ENCODE assay signal across 14 cellular contexts in genomic region chr16:17222756-17223411, GRCh38.
A peak's percentile ranks its signal among the peaks of the same experiment; 100 is the strongest.
DNase-seq lines count a peak whose midpoint lies in the region; ATAC-seq and TF ChIP-seq lines count a peak whose summit lies in the region.
"Had no signal": no experiment of that assay in that cellular context is flagged by ENCODE, and none has a peak within 500 bp of the region (broad histone marks: within the 10 kb centered on the region; RNA-seq: fewer than 3 reads in every experiment).

No MANE protein-coding gene starts in this region.

- peaks cover 1% of the 10 kb centered on the region for H3K9me3 Mint-ChIP-seq in activated naive CD8-positive, alpha-beta T cell treated with anti-CD3 and anti-CD28 coated beads, Interleukin-2, amount 10 ng/mL, durations not matched to agents 7 days and 5 days
- H3K9me3 Mint-ChIP-seq in activated naive CD8-positive, alpha-beta T cell treated with anti-CD3 and anti-CD28 coated beads for 36 hours = no peaks in the 10 kb centered on the region
- no peaks in the 10 kb centered on the region for H3K9me3 Mint-ChIP-seq in WTC11

- no peaks in the 10 kb centered on the region for H3K27me3 ChIP-seq in mesendoderm (ENCODE audit: insufficient read depth, low read length, poor library complexity)
- H3K27me3 ChIP-seq in upper lobe of right lung = no peaks in the 10 kb centered on the region

- no peak overlapping the region for H2BK120ac ChIP-seq in mesendoderm (ENCODE audit: low read depth, low read length)

- no peak overlapping the region for H3K4ac ChIP-seq in mesendoderm (ENCODE audit: low read depth, low read length)

- H4K5ac ChIP-seq in mesendoderm (ENCODE audit: low read length) = no peak overlapping the region

- H2AK5ac ChIP-seq in mesendoderm (ENCODE audit: low read length) = no peak overlapping the region

- H3K4me3 Mint-ChIP-seq in activated naive CD8-positive, alpha-beta T cell treated with anti-CD3 and anti-CD28 coated beads, Interleukin-2, amount 10 ng/mL, durations not matched to agents 7 days and 5 days = no peak overlapping the region
- no peak overlapping the region for H3K4me3 Mint-ChIP-seq in activated naive CD8-positive, alpha-beta T cell treated with anti-CD3 and anti-CD28 coated beads for 36 hours
- no peak overlapping the region for H3K4me3 Mint-ChIP-seq in WTC11

- H4K8ac ChIP-seq in mesendoderm (ENCODE audit: low read depth, low read length) = no peak overlapping the region

- H3K4me1 Mint-ChIP-seq in activated naive CD8-positive, alpha-beta T cell treated with anti-CD3 and anti-CD28 coated beads, Interleukin-2, amount 10 ng/mL, durations not matched to agents 7 days and 5 days = peaks cover 33% of the 10 kb centered on the region
- peaks cover 13% of the 10 kb centered on the region for H3K4me1 Mint-ChIP-seq in activated naive CD8-positive, alpha-beta T cell treated with anti-CD3 and anti-CD28 coated beads for 36 hours
- peaks cover 20% of the 10 kb centered on the region for H3K4me1 Mint-ChIP-seq in WTC11

- H3K27ac ChIP-seq in mesendoderm (ENCODE audit: low read depth, low read length) (no peak overlapping the region), upper lobe of right lung (peak overlapping the region; percentile 6)

- DNase-seq in activated naive CD8-positive, alpha-beta T cell treated with anti-CD3 and anti-CD28 coated beads, Interleukin-2, amount 10 ng/mL, durations not matched to agents 7 days and 5 days = no peak
- DNase-seq in activated naive CD8-positive, alpha-beta T cell treated with anti-CD3 and anti-CD28 coated beads for 36 hours = no peak
- peak; percentile 17 for DNase-seq in WTC11 (ENCODE audit: low spot score)
- DNase-seq in mesendoderm = peak; percentile 22
- DNase-seq in upper lobe of right lung = no peak
- no peak for DNase-seq in iPS-NIHi11 (ENCODE audit: low spot score)
- DNase-seq in HK-2 (ENCODE audit: unreplicated experiment) = no peak
- DNase-seq: ACHN; activated effector memory CD4-positive, alpha-beta T cell treated with Interleukin-2 at 50 U/mL for 16 hours; DMS53; kidney; NCI-H187; OCI-M1 had no signal

- no peak overlapping the region for H3K18ac ChIP-seq in mesendoderm (ENCODE audit: low read length)

- intact Hi-C loops in upper lobe of right lung (cut with DNase I) = no loop called here

- TF ChIP-seq CTCF in WTC11 (IDR thresholded peaks at IDR 0.05) = no peak
- TF ChIP-seq CTCF in upper lobe of right lung (IDR thresholded peaks at IDR 0.05) = no peak

- peaks cover 2% of the 10 kb centered on the region for H3K79me1 ChIP-seq in mesendoderm (ENCODE audit: low read length)

- no peak overlapping the region for H3K9ac ChIP-seq in mesendoderm (ENCODE audit: low read length)

- no peak overlapping the region for H3K4me2 ChIP-seq in mesendoderm (ENCODE audit: low read length)

- no peak overlapping the region for H3K23ac ChIP-seq in mesendoderm (ENCODE audit: low read length)

- H3K27me3 Mint-ChIP-seq in activated naive CD8-positive, alpha-beta T cell treated with anti-CD3 and anti-CD28 coated beads, Interleukin-2, amount 10 ng/mL, durations not matched to agents 7 days and 5 days = no peaks in the 10 kb centered on the region
- no peaks in the 10 kb centered on the region for H3K27me3 Mint-ChIP-seq in activated naive CD8-positive, alpha-beta T cell treated with anti-CD3 and anti-CD28 coated beads for 36 hours
- no peaks in the 10 kb centered on the region for H3K27me3 Mint-ChIP-seq in WTC11 (ENCODE audit: low read depth)

- no peak overlapping the region for H2BK15ac ChIP-seq in mesendoderm (replicated peaks; ENCODE audit: low read depth)

- H2BK5ac ChIP-seq in mesendoderm (ENCODE audit: low read length) = no peak overlapping the region

- peaks cover 3% of the 10 kb centered on the region for H3K4me1 ChIP-seq in mesendoderm (ENCODE audit: control insufficient read depth, low read depth, low read length)
- peaks cover 27% of the 10 kb centered on the region for H3K4me1 ChIP-seq in upper lobe of right lung

- CTCF ChIA-PET in WTC11 (lab: Charles Lee) = interaction anchor here (1.4 kb wide), 1 partner anchor 246 kb away, joined by 3 read pairs; no protein-coding TSS in a partner anchor

- no peaks in the 10 kb centered on the region for H3K79me2 ChIP-seq in mesendoderm (ENCODE audit: control insufficient read depth, insufficient read depth, low read length)

- peaks cover 35% of the 10 kb centered on the region for H3K36me3 Mint-ChIP-seq in activated naive CD8-positive, alpha-beta T cell treated with anti-CD3 and anti-CD28 coated beads, Interleukin-2, amount 10 ng/mL, durations not matched to agents 7 days and 5 days
- peaks cover 2% of the 10 kb centered on the region for H3K36me3 Mint-ChIP-seq in activated naive CD8-positive, alpha-beta T cell treated with anti-CD3 and anti-CD28 coated beads for 36 hours
- no peaks in the 10 kb centered on the region for H3K36me3 Mint-ChIP-seq in WTC11

- H3K4me3 ChIP-seq in mesendoderm (ENCODE audit: low read length) = no peak overlapping the region
- no peak overlapping the region for H3K4me3 ChIP-seq in upper lobe of right lung

- H3K56ac ChIP-seq in mesendoderm (ENCODE audit: low read length) = no peak overlapping the region

- ATAC-seq in activated naive CD8-positive, alpha-beta T cell treated with anti-CD3 and anti-CD28 coated beads, Interleukin-2, amount 10 ng/mL, durations not matched to agents 7 days and 5 days (ENCODE audit: low read depth) = no peak
- ATAC-seq in WTC11 (peak; percentile 20; the same call in 1 of the 2 replicates), upper lobe of right lung (peak; percentile 69), HG02763 (IDR thresholded peaks at IDR 0.05; ENCODE audit: unreplicated experiment) (no peak)

- H3K36me3 ChIP-seq in mesendoderm (ENCODE audit: control insufficient read depth, insufficient read depth, low read length) = no peaks in the 10 kb centered on the region
- H3K36me3 ChIP-seq in upper lobe of right lung = no peaks in the 10 kb centered on the region

- peak overlapping the region; percentile 63 for H3K27ac Mint-ChIP-seq in activated naive CD8-positive, alpha-beta T cell treated with anti-CD3 and anti-CD28 coated beads, Interleukin-2, amount 10 ng/mL, durations not matched to agents 7 days and 5 days
- no peak overlapping the region for H3K27ac Mint-ChIP-seq in activated naive CD8-positive, alpha-beta T cell treated with anti-CD3 and anti-CD28 coated beads for 36 hours
- H3K27ac Mint-ChIP-seq in WTC11 = no peak overlapping the region

- H3K9me3 ChIP-seq in upper lobe of right lung = no peaks in the 10 kb centered on the region

- WGBS in mesendoderm (ENCODE audit: extremely low coverage, insufficient coverage, low lambda C conversion rate) = no CpG with 5 or more reads among the region's 12 CpGs

- POLR2A ChIA-PET in activated naive CD8-positive, alpha-beta T cell treated with anti-CD3 and anti-CD28 coated beads, Interleukin-2, amount 10 ng/mL, durations not matched to agents 7 days and 5 days (lab: Charles Lee) = no interaction called here
- POLR2A ChIA-PET in WTC11 (lab: Charles Lee) = no interaction called here

TF ChIP-seq in WTC11, 78 proteins besides CTCF, POLR2A, EP300 and RAD21:
- TF ChIP-seq EMX1 (CRISPR knock-in tag; IDR thresholded peaks at IDR 0.05) = no peak
- TF ChIP-seq ZNF121 (CRISPR knock-in tag; IDR thresholded peaks at IDR 0.05) = no peak

Comparison
In these comparisons a context has a peak if more than half of its experiments do, and no peak if none do; other contexts are left out.
1. ATAC-seq: peak in WTC11 (single experiment) and upper lobe of right lung (single experiment); none in activated naive CD8-positive, alpha-beta T cell treated with anti-CD3 and anti-CD28 coated beads, Interleukin-2, amount 10 ng/mL, durations not matched to agents 7 days and 5 days (single experiment) and HG02763 (single experiment).
2. DNase-seq: peak in WTC11 (single experiment) and mesendoderm (single experiment); none in activated naive CD8-positive, alpha-beta T cell treated with anti-CD3 and anti-CD28 coated beads, Interleukin-2, amount 10 ng/mL, durations not matched to agents 7 days and 5 days (single experiment), activated naive CD8-positive, alpha-beta T cell treated with anti-CD3 and anti-CD28 coated beads for 36 hours (single experiment), upper lobe of right lung (single experiment), iPS-NIHi11 (single experiment) and HK-2 (single experiment).